ENCODE assay signal across 28 cellular contexts in the genomic region with DNA sequence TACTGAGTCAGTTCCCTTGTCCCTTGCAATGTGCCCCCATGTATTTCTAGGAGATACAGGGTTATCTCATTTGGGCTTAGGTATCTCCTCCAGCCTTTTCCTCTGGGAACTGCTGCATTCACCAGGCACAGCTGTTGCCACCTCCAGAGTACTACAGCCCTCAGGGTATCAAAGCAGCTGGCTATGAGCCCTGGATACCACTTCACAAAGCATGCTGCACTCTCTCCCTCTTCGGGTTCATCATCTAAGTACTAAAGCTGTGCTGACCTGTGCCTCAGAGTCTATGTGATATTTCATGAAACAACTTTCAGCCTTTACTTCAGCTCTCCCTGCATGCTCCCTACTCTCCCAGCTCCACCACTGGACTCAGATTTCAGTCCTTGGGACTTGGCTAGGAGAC.
A peak's percentile ranks its signal among the peaks of the same experiment; 100 is the strongest.
DNase-seq lines count a peak whose midpoint lies in the region; ATAC-seq, FAIRE-seq and TF ChIP-seq lines count a peak whose summit lies in the region.
"Had no signal": no experiment of that assay in that cellular context is flagged by ENCODE, and none has a peak within 500 bp of the region (broad histone marks: within the 10 kb centered on the region; RNA-seq: fewer than 3 reads in every experiment).

No MANE protein-coding gene starts in this region.

- no peaks in the 10 kb centered on the region for H3K9me3 Mint-ChIP-seq in stimulated activated memory B cell treated with anti-CD40 and anti-IgM and Interleukin-4, amounts not matched to agents 10 μg/mL and 1 μg/mL and 100 μg/mL, for 72 hours
- peaks cover 3% of the 10 kb centered on the region for H3K9me3 Mint-ChIP-seq in activated CD4-positive, alpha-beta memory T cell treated with anti-CD3 and anti-CD28 coated beads for 36 hours
- H3K9me3 Mint-ChIP-seq: CD8-positive, alpha-beta memory T cell had no signal

- peak; percentile 13 for FAIRE-seq in bronchial epithelial cell (lab: Jason Lieb, UNC)
- FAIRE-seq: GM18507, HepG2 had no signal

- H3K27me3 ChIP-seq in left ventricle myocardium inferior (ENCODE audit: low read depth), result no peaks in the 10 kb centered on the region
- H3K27me3 ChIP-seq in bronchial epithelial cell (ENCODE audit: control insufficient read depth, insufficient read depth, low read length), result no peaks in the 10 kb centered on the region
- H3K27me3 ChIP-seq: BE2C had no signal

- no peak overlapping the region for H3K27ac ChIP-seq in left ventricle myocardium inferior (replicated peaks)
- H3K27ac ChIP-seq: GM23248 had no signal

- TF ChIP-seq CTCF in left ventricle myocardium inferior (IDR thresholded peaks at IDR 0.05; ENCODE audit: borderline replicate concordance) (no peak), bronchial epithelial cell (IDR thresholded peaks at IDR 0.05; ENCODE audit: insufficient read depth, low read length, severe bottlenecking) (no peak)

- H3K4me3 ChIP-seq in left ventricle myocardium inferior (no peak overlapping the region), bronchial epithelial cell (ENCODE audit: low read depth, low read length) (no peak overlapping the region)
- H3K4me3 ChIP-seq: GM23248 had no signal

- H3K27ac Mint-ChIP-seq in stimulated activated memory B cell treated with anti-CD40 and anti-IgM and Interleukin-4, amounts not matched to agents 10 μg/mL and 1 μg/mL and 100 μg/mL, for 72 hours, result no peak overlapping the region
- no peak overlapping the region for H3K27ac Mint-ChIP-seq in activated CD4-positive, alpha-beta memory T cell treated with anti-CD3 and anti-CD28 coated beads for 36 hours
- H3K27ac Mint-ChIP-seq: CD8-positive, alpha-beta memory T cell; H9 had no signal

- CTCF ChIA-PET in activated CD4-positive, alpha-beta memory T cell treated with anti-CD3 and anti-CD28 coated beads for 36 hours (lab: Charles Lee), result no interaction called here

- ATAC-seq in Right ventricle myocardium superior (ENCODE audit: poor library complexity) (peak; percentile 51), GM18867 (IDR thresholded peaks at IDR 0.05; ENCODE audit: unreplicated experiment) (no peak)
- ATAC-seq in stimulated activated memory B cell treated with anti-CD40 and anti-IgM and Interleukin-4, amounts not matched to agents 10 μg/mL and 1 μg/mL and 100 μg/mL, for 72 hours, result peak; percentile 35
- ATAC-seq: HepG2, PC-3 had no signal

- DNase-seq in DMS79 treated with DMSO at 0.1 percent for 48 hours (lab: John Stamatoyannopoulos, UW) (peak; percentile 48), DMS79 (lab: John Stamatoyannopoulos, UW) (no peak), Right ventricle myocardium superior (no peak), left ventricle myocardium inferior (no peak), bronchial epithelial cell (ENCODE audit: low read depth) (no peak)
- DNase-seq in activated CD4-positive, alpha-beta memory T cell treated with anti-CD3 and anti-CD28 coated beads for 36 hours, result no peak
- DNase-seq: 8988T; ACHN; BE2C; CD8-positive, alpha-beta memory T cell; DMS153; GM23248; H9; Karpas-422; NCI-H1105; NCI-H1436 treated with DMSO at 0.1 percent for 48 hours; NCI-H187 treated with DMSO at 0.1 percent for 48 hours; NCI-H2227 treated with DMSO at 0.1 percent for 48 hours; NCI-H510A treated with DMSO at 0.1 percent for 48 hours; NCI-H748 treated with DMSO at 0.1 percent for 48 hours; NK-92 treated with Interleukin-12 subunit alpha and Interleukin-12 subunit beta, amount 100 ng/mL, for 24 hours; PC-3; SHP77 had no signal

- intact Hi-C loops in Right ventricle myocardium superior (cut with DNase I), result loop anchor here (10.0 kb wide), 1 partner anchor 61 kb away; a partner anchor contains a TSS
- intact Hi-C loops in left ventricle myocardium inferior (cut with micrococcal nuclease), result no loop called here
- intact Hi-C loops in activated CD4-positive, alpha-beta memory T cell treated with anti-CD3 and anti-CD28 coated beads for 36 hours (cut with micrococcal nuclease), result no loop called here

- H3K4me3 Mint-ChIP-seq in stimulated activated memory B cell treated with anti-CD40 and anti-IgM and Interleukin-4, amounts not matched to agents 10 μg/mL and 1 μg/mL and 100 μg/mL, for 72 hours, result no peak overlapping the region
- no peak overlapping the region for H3K4me3 Mint-ChIP-seq in activated CD4-positive, alpha-beta memory T cell treated with anti-CD3 and anti-CD28 coated beads for 36 hours
- H3K4me3 Mint-ChIP-seq: CD14-positive monocyte; CD8-positive, alpha-beta memory T cell; H9 had no signal

- H3K27me3 Mint-ChIP-seq in stimulated activated memory B cell treated with anti-CD40 and anti-IgM and Interleukin-4, amounts not matched to agents 10 μg/mL and 1 μg/mL and 100 μg/mL, for 72 hours, result no peaks in the 10 kb centered on the region
- H3K27me3 Mint-ChIP-seq in activated CD4-positive, alpha-beta memory T cell treated with anti-CD3 and anti-CD28 coated beads for 36 hours, result no peaks in the 10 kb centered on the region

- POLR2A ChIA-PET in activated CD4-positive, alpha-beta memory T cell treated with anti-CD3 and anti-CD28 coated beads for 36 hours (lab: Charles Lee), result no interaction called here

- no peaks in the 10 kb centered on the region for H3K9me3 ChIP-seq in left ventricle myocardium inferior (replicated peaks)
- H3K9me3 ChIP-seq: BE2C had no signal

- H3K36me3 ChIP-seq in left ventricle myocardium inferior (no peaks in the 10 kb centered on the region), bronchial epithelial cell (ENCODE audit: control insufficient read depth, insufficient read depth, low read length) (no peaks in the 10 kb centered on the region)
- H3K36me3 ChIP-seq: BE2C had no signal

- no peaks in the 10 kb centered on the region for H3K4me1 Mint-ChIP-seq in stimulated activated memory B cell treated with anti-CD40 and anti-IgM and Interleukin-4, amounts not matched to agents 10 μg/mL and 1 μg/mL and 100 μg/mL, for 72 hours
- H3K4me1 Mint-ChIP-seq in activated CD4-positive, alpha-beta memory T cell treated with anti-CD3 and anti-CD28 coated beads for 36 hours (ENCODE audit: low read depth), result no peaks in the 10 kb centered on the region
- H3K4me1 Mint-ChIP-seq: CD14-positive monocyte; CD8-positive, alpha-beta memory T cell; H9 had no signal

- no peaks in the 10 kb centered on the region for H3K4me1 ChIP-seq in left ventricle myocardium inferior
- H3K4me1 ChIP-seq: BE2C had no signal

- no peaks in the 10 kb centered on the region for H3K36me3 Mint-ChIP-seq in stimulated activated memory B cell treated with anti-CD40 and anti-IgM and Interleukin-4, amounts not matched to agents 10 μg/mL and 1 μg/mL and 100 μg/mL, for 72 hours
- H3K36me3 Mint-ChIP-seq in activated CD4-positive, alpha-beta memory T cell treated with anti-CD3 and anti-CD28 coated beads for 36 hours, result peaks cover 1% of the 10 kb centered on the region
- H3K36me3 Mint-ChIP-seq: CD14-positive monocyte; CD8-positive, alpha-beta memory T cell had no signal
